In the genomic region with DNA sequence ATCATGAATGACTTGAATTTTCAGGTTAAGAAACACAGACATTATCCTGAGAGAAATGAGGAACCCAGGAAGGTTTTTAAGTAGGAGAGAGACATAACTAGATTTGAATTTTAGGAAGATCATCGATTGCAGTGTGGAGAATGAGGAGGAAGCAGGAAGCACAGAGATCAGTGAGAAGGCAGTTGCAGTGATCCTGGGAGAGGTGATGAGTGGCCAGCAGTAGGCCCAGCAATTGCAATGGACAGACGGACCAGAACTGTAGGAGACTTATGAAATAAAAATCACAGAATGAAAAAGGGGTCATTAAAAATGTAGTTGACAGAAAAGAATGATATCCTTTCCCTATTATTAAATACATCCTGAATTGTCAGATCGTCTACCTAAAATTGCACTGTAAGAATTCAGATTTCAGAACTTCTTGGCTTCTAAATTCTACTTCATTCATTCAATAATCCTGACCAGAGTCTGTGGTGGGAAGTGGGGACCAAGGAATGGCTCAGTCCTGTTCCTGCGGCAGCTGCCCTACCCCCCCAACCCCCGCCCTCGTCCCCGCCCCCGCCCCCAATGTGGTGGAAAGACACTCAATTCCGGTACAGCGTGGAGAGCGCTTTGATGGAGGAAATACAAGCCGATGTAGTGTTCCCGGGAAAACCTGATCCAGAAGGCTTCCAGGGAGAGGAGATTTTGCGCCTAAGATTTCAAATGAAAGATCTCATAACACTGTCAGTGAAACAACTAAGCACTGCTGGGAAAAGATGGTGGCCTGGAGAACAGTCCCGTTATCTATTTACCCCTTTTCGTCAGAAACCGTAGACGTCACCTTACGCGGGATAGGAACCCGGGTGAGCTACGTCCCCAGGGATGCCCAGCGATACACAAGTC, we compare ENCODE assay signal across 1 cellular context.
TF ChIP-seq lines count a peak whose summit lies in the region.

No MANE protein-coding gene starts in this region.

TF ChIP-seq in K562, 482 proteins besides CTCF, POLR2A, EP300 and RAD21 (continued from another document):
- TF ChIP-seq MCM5 (IDR thresholded peaks at IDR 0.05; ENCODE audit: low read depth) (no peak), YBX1 (IDR thresholded peaks at IDR 0.05) (0 out of 2 replicates have a peak, but pooled peaks have one; percentile 37), PREB (CRISPR knock-in tag; IDR thresholded peaks at IDR 0.05) (no peak), ZHX1 (conservative IDR thresholded peaks at IDR 0.05; ENCODE audit: low read length) (no peak), ZNF232 (CRISPR knock-in tag; IDR thresholded peaks at IDR 0.05) (no peak), POLR2AphosphoS5 (IDR thresholded peaks at IDR 0.05; ENCODE audit: control insufficient read depth, insufficient read depth, low read depth, low read length) (no peak; the same call in 1 of the 2 replicates), ZNF431 (CRISPR knock-in tag; IDR thresholded peaks at IDR 0.05) (no peak), ZNF551 (CRISPR knock-in tag; IDR thresholded peaks at IDR 0.05) (no peak), NFE2 (IDR thresholded peaks at IDR 0.05; ENCODE audit: low read depth) (no peak), HDAC2 (IDR thresholded peaks at IDR 0.05) (no peak), KAT2B (IDR thresholded peaks at IDR 0.05; ENCODE audit: low read depth, low read length) (no peak)
- TF ChIP-seq, protein P1, sequence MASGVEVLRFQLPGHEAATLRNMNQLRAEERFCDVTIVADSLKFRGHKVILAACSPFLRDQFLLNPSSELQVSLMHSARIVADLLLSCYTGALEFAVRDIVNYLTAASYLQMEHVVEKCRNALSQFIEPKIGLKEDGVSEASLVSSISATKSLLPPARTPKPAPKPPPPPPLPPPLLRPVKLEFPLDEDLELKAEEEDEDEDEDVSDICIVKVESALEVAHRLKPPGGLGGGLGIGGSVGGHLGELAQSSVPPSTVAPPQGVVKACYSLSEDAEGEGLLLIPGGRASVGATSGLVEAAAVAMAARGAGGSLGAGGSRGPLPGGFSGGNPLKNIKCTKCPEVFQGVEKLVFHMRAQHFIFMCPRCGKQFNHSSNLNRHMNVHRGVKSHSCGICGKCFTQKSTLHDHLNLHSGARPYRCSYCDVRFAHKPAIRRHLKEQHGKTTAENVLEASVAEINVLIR (CRISPR knock-in tag; IDR thresholded peaks at IDR 0.05): no peak
